ENCODE assay signal across 8 cellular contexts in the genomic region with DNA sequence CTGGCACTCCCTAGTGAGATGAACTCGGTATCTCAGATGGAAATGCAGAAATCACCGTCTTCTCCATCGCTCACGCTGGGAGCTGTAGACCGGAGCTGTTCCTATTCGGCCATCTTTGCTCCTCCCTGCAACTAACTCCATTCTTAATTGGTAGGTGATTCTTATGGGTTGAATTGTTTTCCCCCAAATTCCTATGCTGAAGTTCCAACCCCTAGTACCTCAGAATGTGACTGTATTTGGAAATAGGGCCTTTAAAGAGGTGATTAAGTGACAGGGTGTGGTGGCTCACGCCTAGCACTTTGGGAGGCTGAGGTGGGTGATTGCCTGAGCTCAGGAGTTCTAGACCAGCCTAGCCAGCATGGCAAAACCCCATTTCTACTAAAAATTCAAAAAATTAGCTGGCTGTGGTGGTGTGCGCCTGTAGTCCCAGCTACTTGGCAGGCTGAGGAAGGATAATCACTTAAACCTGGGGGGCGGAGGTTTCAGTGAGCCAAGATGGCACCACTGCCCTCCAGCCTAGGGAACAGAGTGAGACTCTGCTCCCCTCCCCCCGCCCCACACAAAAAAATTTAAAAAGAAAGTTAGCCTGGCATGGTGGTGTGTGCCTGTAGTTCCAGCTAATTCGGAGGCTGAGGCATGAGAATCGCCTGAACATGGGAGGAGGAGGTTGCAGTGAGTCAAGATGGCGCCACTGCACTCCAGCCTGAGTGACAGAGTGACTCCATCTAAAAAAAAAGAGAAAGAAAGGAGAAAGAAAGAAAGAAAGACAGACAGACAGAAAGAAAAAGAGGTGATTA. TPM values are rescaled to one million over a fixed set of nuclear protein-coding genes. Genes with fewer than 3 reads are reported as not detected.
DNase-seq lines count a peak whose midpoint lies in the region; ATAC-seq and TF ChIP-seq lines count a peak whose summit lies in the region.

No MANE protein-coding gene starts in this region.

- no peaks in the 10 kb centered on the region for H3K27me3 ChIP-seq in left lung

- H3K27me3 Mint-ChIP-seq in stimulated activated naive CD8-positive, alpha-beta T cell treated with anti-CD3 and anti-CD28 coated beads, Interleukin-15, Interleukin-2, amounts not matched to agents 100 ng/mL and 50 ng/mL, for 24 hours: peaks cover 9% of the 10 kb centered on the region

- H3K36me3 Mint-ChIP-seq in stimulated activated naive CD8-positive, alpha-beta T cell treated with anti-CD3 and anti-CD28 coated beads, Interleukin-15, Interleukin-2, amounts not matched to agents 100 ng/mL and 50 ng/mL, for 24 hours (ENCODE audit: low read depth): no peaks in the 10 kb centered on the region

- H3K4me1 ChIP-seq in left lung (no peaks in the 10 kb centered on the region), urinary bladder (ENCODE audit: insufficient read depth) (no peaks in the 10 kb centered on the region)

- H3K4me3 ChIP-seq in astrocyte of the cerebellum (ENCODE audit: low read depth, low read length): peak overlapping the region; percentile 48
- H3K4me3 ChIP-seq in left lung: peak overlapping the region; percentile 42 to 44
- peak overlapping the region; percentile 29 for H3K4me3 ChIP-seq in urinary bladder (ENCODE audit: low read depth, low read length)

- no peak overlapping the region for H3K27ac Mint-ChIP-seq in stimulated activated naive CD8-positive, alpha-beta T cell treated with anti-CD3 and anti-CD28 coated beads, Interleukin-15, Interleukin-2, amounts not matched to agents 100 ng/mL and 50 ng/mL, for 24 hours

- in situ Hi-C loops in astrocyte of the cerebellum (cut with HindIII; ENCODE audit: low sequenced_read_pairs): no loop called here

- H3K9me3 ChIP-seq in left lung: no peaks in the 10 kb centered on the region

- no peak for ATAC-seq in stimulated activated naive CD8-positive, alpha-beta T cell treated with anti-CD3 and anti-CD28 coated beads, Interleukin-15, Interleukin-2, amounts not matched to agents 100 U/mL and 50 U/mL, for 24 hours
- ATAC-seq in left lung: peak; percentile 71

- no peaks in the 10 kb centered on the region for H3K4me1 Mint-ChIP-seq in stimulated activated naive CD8-positive, alpha-beta T cell treated with anti-CD3 and anti-CD28 coated beads, Interleukin-15, Interleukin-2, amounts not matched to agents 100 ng/mL and 50 ng/mL, for 24 hours (ENCODE audit: low read depth)

- H3K4me3 Mint-ChIP-seq in stimulated activated naive CD8-positive, alpha-beta T cell treated with anti-CD3 and anti-CD28 coated beads, Interleukin-15, Interleukin-2, amounts not matched to agents 100 ng/mL and 50 ng/mL, for 24 hours: peak overlapping the region; percentile 85

- peak overlapping the region; percentile 11 to 19 for H3K27ac ChIP-seq in left lung
- no peak overlapping the region for H3K27ac ChIP-seq in urinary bladder (ENCODE audit: low read depth)

- intact Hi-C loops in left lung (cut with DNase I): no loop called here

- no peaks in the 10 kb centered on the region for H3K9me3 Mint-ChIP-seq in stimulated activated naive CD8-positive, alpha-beta T cell treated with anti-CD3 and anti-CD28 coated beads, Interleukin-15, Interleukin-2, amounts not matched to agents 100 ng/mL and 50 ng/mL, for 24 hours

- TF ChIP-seq CTCF in astrocyte of the cerebellum (IDR thresholded peaks at IDR 0.05; ENCODE audit: low read depth, low read length, missing control alignments): no peak
- no peak for TF ChIP-seq CTCF in left lung (IDR thresholded peaks at IDR 0.05)

- DNase-seq in stimulated activated naive CD8-positive, alpha-beta T cell treated with anti-CD3 and anti-CD28 coated beads, Interleukin-15, Interleukin-2, amounts not matched to agents 100 U/mL and 50 U/mL, for 24 hours: no peak
- DNase-seq in astrocyte of the cerebellum (ENCODE audit: low read depth): no peak
- no peak for DNase-seq in left lung
- no peak for DNase-seq in amniotic stem cell (lab: John Stamatoyannopoulos, UW)
- DNase-seq in HPDE6-E6E7 (ENCODE audit: extremely low spot score): no peak
- DNase-seq in AG08396 (ENCODE audit: low spot score): no peak

- WGBS in urinary bladder: 82% methylated on average over 13 of the region's 13 CpGs

- H3K36me3 ChIP-seq in left lung: no peaks in the 10 kb centered on the region
- H3K36me3 ChIP-seq in urinary bladder (ENCODE audit: insufficient read depth): no peaks in the 10 kb centered on the region

RNA-seq across cellular contexts. Expression of gene FOCAD, which starts 25.2 kb away (rescaled TPM):
- total RNA-seq in left lung (10 to 100 TPM; 39.8 to 43.1 TPM), urinary bladder (84.3 TPM)
- 7.8 TPM for polyA plus RNA-seq in urinary bladder

RNA-seq across cellular contexts. Expression of gene MLLT3, which starts 36.6 kb away (rescaled TPM):
- total RNA-seq in left lung (10 to 100 TPM; 17.0 to 27.6 TPM), urinary bladder (39.4 TPM)
- 14.5 TPM for polyA plus RNA-seq in urinary bladder
